8 cellular contexts compared by ENCODE assay signal in the genomic region with DNA sequence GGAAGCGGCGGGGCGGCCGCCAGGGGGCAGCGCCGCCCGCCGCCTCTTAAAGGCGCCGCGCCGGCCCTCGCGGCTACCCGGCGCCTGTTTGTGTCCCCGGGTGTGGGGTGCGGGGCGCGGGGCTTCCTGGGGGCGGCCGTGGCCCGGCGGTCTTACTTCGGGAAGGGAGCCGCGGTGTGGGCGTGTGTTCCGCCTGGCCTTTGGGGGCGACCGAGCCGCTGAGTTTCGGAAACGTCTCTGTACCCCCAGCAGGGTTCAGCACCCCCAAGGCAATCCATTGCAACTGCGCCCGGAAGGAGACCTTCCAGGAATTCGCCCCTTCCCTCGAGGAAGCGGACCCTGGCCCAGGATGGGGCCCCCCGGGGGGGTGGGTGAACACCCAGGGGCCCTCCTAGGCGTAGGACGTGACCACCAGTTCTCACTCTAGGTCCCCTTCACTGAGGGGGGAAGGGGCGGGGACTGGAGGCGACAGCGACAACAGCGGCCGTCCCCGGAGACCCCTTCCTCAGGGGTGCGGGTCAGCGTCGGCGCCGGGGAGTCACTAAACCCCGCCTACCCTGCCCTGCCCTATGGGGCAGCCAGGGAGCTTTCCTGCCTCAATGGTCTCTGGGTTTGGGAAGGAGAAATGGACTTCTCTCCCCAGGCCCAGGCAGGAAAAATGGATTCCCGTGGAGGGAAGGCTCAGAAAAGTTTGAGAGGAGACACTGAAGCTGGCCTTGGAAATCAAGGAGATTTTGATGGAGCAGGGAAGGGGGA. TPM values are rescaled to one million over a fixed set of nuclear protein-coding genes. Genes with fewer than 3 reads are reported as not detected.
DNase-seq lines count a peak whose midpoint lies in the region; ATAC-seq, FAIRE-seq and TF ChIP-seq lines count a peak whose summit lies in the region.

A gene (minus strand): TSS at position 6 of the 756 bp plus-strand sequence. CDS start 762 bp downstream, outside the sequence.

- no peaks in the 10 kb centered on the region for H3K27me3 ChIP-seq in brain microvascular endothelial cell (replicated peaks)
- peaks cover 7% of the 10 kb centered on the region for H3K27me3 ChIP-seq in iPS-20b (ENCODE audit: insufficient read depth, low read length)
- no peaks in the 10 kb centered on the region for H3K27me3 ChIP-seq in skeletal muscle tissue (ENCODE audit: control insufficient read depth in 3 of 3, insufficient read depth in 3 of 3, low read length in 3 of 3)

- H3K4me3 ChIP-seq in brain microvascular endothelial cell (ENCODE audit: low read depth, low read length) (peak within 1 kb of the TSS; percentile 60), iPS-20b (ENCODE audit: low read length) (peak within 1 kb of the TSS; percentile 83), skeletal muscle tissue (ENCODE audit: low read length in 3 of 3) (peak within 1 kb of the TSS; percentile 78 to 81 (median 80))

- H3K27ac ChIP-seq in brain microvascular endothelial cell (peak within 1 kb of the TSS; percentile 11), iPS-20b (ENCODE audit: low read length) (peak within 1 kb of the TSS; percentile 77), skeletal muscle tissue (ENCODE audit: low read depth, low read length) (peak within 1 kb of the TSS; percentile 88)

- DNase-seq in ELF-1 (ENCODE audit: low read depth, low spot score): peak; percentile 40
- DNase-seq in HTR-8/SVneo (ENCODE audit: insufficient read length, low spot score): peak; percentile 51
- peak; percentile 23 to 75 (median 30) for DNase-seq in T-helper 2 cell
- DNase-seq in brain microvascular endothelial cell: no peak
- no peak for DNase-seq in SHP77 treated with DMSO at 0.1 percent for 48 hours (lab: John Stamatoyannopoulos, UW)

- ATAC-seq in GM21381 (IDR thresholded peaks at IDR 0.05; ENCODE audit: unreplicated experiment): peak; percentile 52

- no peaks in the 10 kb centered on the region for H3K36me3 ChIP-seq in brain microvascular endothelial cell (replicated peaks)
- no peaks in the 10 kb centered on the region for H3K36me3 ChIP-seq in iPS-20b (ENCODE audit: insufficient read depth, low read depth, low read length)
- H3K36me3 ChIP-seq in skeletal muscle tissue (ENCODE audit: control insufficient read depth in 3 of 3, insufficient read depth in 3 of 3, low read length in 3 of 3): no peaks in the 10 kb centered on the region

- H3K9me3 ChIP-seq in iPS-20b (ENCODE audit: insufficient read depth, low read depth, low read length) (no peaks in the 10 kb centered on the region), skeletal muscle tissue (ENCODE audit: control insufficient read depth in 3 of 3, low read length in 3 of 3) (no peaks in the 10 kb centered on the region)

- no peak for FAIRE-seq in HTR-8/SVneo (lab: Jason Lieb, UNC)

- H3K9ac ChIP-seq in iPS-20b (ENCODE audit: low read depth, low read length) (peak within 1 kb of the TSS; percentile 81), skeletal muscle tissue (ENCODE audit: low read depth in 1 of 3, low read length in 3 of 3) (peak within 1 kb of the TSS; percentile 80 to 88 (median 86))

- peak; percentile 9 for TF ChIP-seq CTCF in brain microvascular endothelial cell (IDR thresholded peaks at IDR 0.05; ENCODE audit: low read depth, low read length, missing control alignments)

- in situ Hi-C loops in brain microvascular endothelial cell (cut with HindIII; ENCODE audit: low pct_ligation_motif_present, low sequenced_read_pairs): no loop called here

- H3K4me1 ChIP-seq in iPS-20b (ENCODE audit: insufficient read depth, low read length): peaks cover 13% of the 10 kb centered on the region
- H3K4me1 ChIP-seq in skeletal muscle tissue (ENCODE audit: control insufficient read depth in 3 of 3, insufficient read depth in 3 of 3, low read length in 3 of 3): peaks cover 23 to 34% (median 26%) of the 10 kb centered on the region in 3 donors

RNA-seq across cellular contexts. Expression of the gene that starts here (rescaled TPM):
- total RNA-seq in skeletal muscle tissue: 4.7 TPM

Comparison
In these comparisons a context has a peak if more than half of its experiments do, and no peak if none do; other contexts are left out.
1. DNase-seq: peak in ELF-1 (single experiment), HTR-8/SVneo (single experiment) and T-helper 2 cell (5 of 5); none in brain microvascular endothelial cell (single experiment) and SHP77 treated with DMSO at 0.1 percent for 48 hours (single experiment).
2. H3K27ac ChIP-seq: peak in every context shown above with its lines; median percentile 88 in skeletal muscle tissue; 77 in iPS-20b; 11 in brain microvascular endothelial cell.
3. Peak in every context shown above with its lines, with median percentiles within 50 percentile points of each other: H3K4me3 ChIP-seq.